In genomic region chr20:45293041-45294002, GRCh38 we compare ENCODE assay signal across 7 cellular contexts. TPM values are rescaled to one million over a fixed set of nuclear protein-coding genes. Genes with fewer than 3 reads are reported as not detected.
DNase-seq lines count a peak whose midpoint lies in the region; ATAC-seq and TF ChIP-seq lines count a peak whose summit lies in the region.

No MANE protein-coding gene starts in this region.

- H3K36me3 Mint-ChIP-seq in activated naive CD8-positive, alpha-beta T cell treated with anti-CD3 and anti-CD28 coated beads, Interleukin-2, amount 10 ng/mL, durations not matched to agents 7 days and 5 days, result no peaks in the 10 kb centered on the region

- no peak overlapping the region for H3K27ac Mint-ChIP-seq in activated naive CD8-positive, alpha-beta T cell treated with anti-CD3 and anti-CD28 coated beads, Interleukin-2, amount 10 ng/mL, durations not matched to agents 7 days and 5 days

- POLR2A ChIA-PET in activated naive CD8-positive, alpha-beta T cell treated with anti-CD3 and anti-CD28 coated beads, Interleukin-2, amount 10 ng/mL, durations not matched to agents 7 days and 5 days (lab: Charles Lee), result interaction anchor here (0.6 to 1.1 kb wide), 2 partner anchors 9 to 534 kb away, joined by 3 to 4 read pairs; no protein-coding TSS in a partner anchor

- H2BK5ac ChIP-seq in trophoblast cell (ENCODE audit: low read depth, low read length, poor library complexity), result no peak overlapping the region

- peak overlapping the region; percentile 34 for H2BK120ac ChIP-seq in trophoblast cell (ENCODE audit: insufficient read depth, low read length, poor library complexity)

- H4K8ac ChIP-seq in trophoblast cell (ENCODE audit: low read depth, low read length), result peak overlapping the region; percentile 90

- H3K27me3 Mint-ChIP-seq in activated naive CD8-positive, alpha-beta T cell treated with anti-CD3 and anti-CD28 coated beads, Interleukin-2, amount 10 ng/mL, durations not matched to agents 7 days and 5 days, result peaks cover 45% of the 10 kb centered on the region

- H2BK12ac ChIP-seq in trophoblast cell (ENCODE audit: low read length), result peak overlapping the region; percentile 37

- TF ChIP-seq EP300 in tibial nerve (IDR thresholded peaks at IDR 0.05), result peak in 1 of 2 donors; percentile 41

- no peak overlapping the region for H3K23ac ChIP-seq in trophoblast cell (ENCODE audit: low read length)

- H3K79me2 ChIP-seq in trophoblast cell (ENCODE audit: control insufficient read depth, insufficient read depth, low read length, poor library complexity), result no peaks in the 10 kb centered on the region

- peak overlapping the region; percentile 75 for H3K14ac ChIP-seq in trophoblast cell (ENCODE audit: low read length)

- H4K12ac ChIP-seq in trophoblast cell (ENCODE audit: low read depth, low read length), result peak overlapping the region; percentile 76

- in situ Hi-C loops in GM13977 (cut with MboI; ENCODE audit: low pct_unique_long_range_greater_than_20kb, low sequenced_read_pairs, unreplicated experiment), result no loop called here

- H3K4me3 Mint-ChIP-seq in activated naive CD8-positive, alpha-beta T cell treated with anti-CD3 and anti-CD28 coated beads, Interleukin-2, amount 10 ng/mL, durations not matched to agents 7 days and 5 days, result peak overlapping the region; percentile 79

- no CpG with 5 or more reads among the region's 79 CpGs for WGBS in trophoblast cell (ENCODE audit: extremely low coverage, insufficient coverage, insufficient read length)
- 3 to 5% methylated on average over 44 to 69 of the region's 79 CpGs for WGBS in tibial nerve, 2 donors

- H3K4me3 ChIP-seq in trophoblast cell (ENCODE audit: low read depth, low read length), result peak overlapping the region; percentile 69
- H3K4me3 ChIP-seq in tibial nerve, result peak overlapping the region; percentile 41 to 63 (median 51)

- peak overlapping the region; percentile 33 for H3K9ac ChIP-seq in trophoblast cell (ENCODE audit: low read length)

- H3K4me2 ChIP-seq in trophoblast cell (ENCODE audit: low read length), result peak overlapping the region; percentile 82

- H3K4me1 Mint-ChIP-seq in activated naive CD8-positive, alpha-beta T cell treated with anti-CD3 and anti-CD28 coated beads, Interleukin-2, amount 10 ng/mL, durations not matched to agents 7 days and 5 days, result peaks cover 13% of the 10 kb centered on the region

- no peak overlapping the region for H3K27ac ChIP-seq in trophoblast cell (ENCODE audit: low read depth, low read length)
- peak overlapping the region; percentile 64 to 88 (median 80) for H3K27ac ChIP-seq in tibial nerve

- H3K36me3 ChIP-seq in trophoblast cell (ENCODE audit: control insufficient read depth in 1 of 2, insufficient read depth in 2 of 2, low read length in 2 of 2) (no peaks in the 10 kb centered on the region), tibial nerve (no peaks in the 10 kb centered on the region)

- H3K9me3 Mint-ChIP-seq in activated naive CD8-positive, alpha-beta T cell treated with anti-CD3 and anti-CD28 coated beads, Interleukin-2, amount 10 ng/mL, durations not matched to agents 7 days and 5 days, result no peaks in the 10 kb centered on the region

- peaks cover 3 to 8% of the 10 kb centered on the region in 2 experiments for H3K4me1 ChIP-seq in trophoblast cell (ENCODE audit: control insufficient read depth in 1 of 2, insufficient read depth in 2 of 2, low read length in 2 of 2)
- H3K4me1 ChIP-seq in tibial nerve, result peaks cover 0 to 40% (median 4%) of the 10 kb centered on the region in 4 donors

- H3K27me3 ChIP-seq in trophoblast cell (ENCODE audit: insufficient read depth, low read length) (peaks cover 6% of the 10 kb centered on the region), tibial nerve (no peaks in the 10 kb centered on the region)

- H3K79me1 ChIP-seq in trophoblast cell (ENCODE audit: low read length), result peaks cover 5% of the 10 kb centered on the region

- DNase-seq in GM13977 (ENCODE audit: low spot score), result peak; percentile 92
- peak; percentile 59 to 84 for DNase-seq in SW 1271 (lab: John Stamatoyannopoulos, UW)
- DNase-seq in activated naive CD8-positive, alpha-beta T cell treated with anti-CD3 and anti-CD28 coated beads, Interleukin-2, amount 10 ng/mL, durations not matched to agents 7 days and 5 days, result peak; percentile 90
- DNase-seq in cardiac septum (ENCODE audit: low spot score), result peak; percentile 94
- DNase-seq in trophoblast cell, result peak; percentile 61 to 83
- peak; percentile 63 to 85 for DNase-seq in tibial nerve (ENCODE audit: low spot score in 2 of 2)

- H2AFZ ChIP-seq in trophoblast cell (ENCODE audit: insufficient read depth, low read length, poor library complexity), result peak overlapping the region; percentile 92

- peak in 1 of 2 donors; percentile 43 for TF ChIP-seq POLR2A in tibial nerve (IDR thresholded peaks at IDR 0.05)

- peak overlapping the region; percentile 72 for H4K91ac ChIP-seq in trophoblast cell (ENCODE audit: low read depth, low read length)

- intact Hi-C loops in cardiac septum (cut with DNase I), result loop anchor here (5.0 kb wide), 1 partner anchor 251 kb away; no protein-coding TSS in a partner anchor

- H3K9me3 ChIP-seq in trophoblast cell (ENCODE audit: insufficient read depth, low read depth, low read length) (no peaks in the 10 kb centered on the region), tibial nerve (no peaks in the 10 kb centered on the region)

- peak overlapping the region; percentile 19 for H3K4ac ChIP-seq in trophoblast cell (ENCODE audit: low read depth, low read length)

- peak overlapping the region; percentile 65 for H3K18ac ChIP-seq in trophoblast cell (ENCODE audit: low read length)

- TF ChIP-seq CTCF in GM13977 (IDR thresholded peaks at IDR 0.05; ENCODE audit: extremely low read depth, insufficient read depth, missing control alignments), result peak; percentile 92
- peak; percentile 95 for TF ChIP-seq CTCF in LNCAP (IDR thresholded peaks at IDR 0.05)
- peak; percentile 93 to 99 (median 96) for TF ChIP-seq CTCF in tibial nerve (IDR thresholded peaks at IDR 0.05)

- no peak overlapping the region for H2AK5ac ChIP-seq in trophoblast cell (ENCODE audit: low read length)

- peak; percentile 84 for ATAC-seq in activated naive CD8-positive, alpha-beta T cell treated with anti-CD3 and anti-CD28 coated beads, Interleukin-2, amount 10 ng/mL, durations not matched to agents 7 days and 5 days (ENCODE audit: low read depth)

RNA-seq across cellular contexts. Expression of gene RBPJL, which starts 13.3 kb away (rescaled TPM):
- not detected for total RNA-seq in activated naive CD8-positive, alpha-beta T cell treated with anti-CD3 and anti-CD28 coated beads, Interleukin-2, amount 10 ng/mL, durations not matched to agents 7 days and 5 days
- total RNA-seq in cardiac septum, result not detected
- not detected in 2 replicates for polyA plus RNA-seq in trophoblast cell (2013)
- total RNA-seq in tibial nerve, result under 1 TPM in 1 of 4 donors, not detected in 3; 0.44 TPM

RNA-seq across cellular contexts. Expression of gene MATN4, which starts 14.8 kb away (rescaled TPM):
- under 1 TPM; 0.14 to 0.30 TPM for total RNA-seq in activated naive CD8-positive, alpha-beta T cell treated with anti-CD3 and anti-CD28 coated beads, Interleukin-2, amount 10 ng/mL, durations not matched to agents 7 days and 5 days
- total RNA-seq in cardiac septum (not detected), tibial nerve (not detected)
- polyA plus RNA-seq in trophoblast cell (2013), result 0.10 and 0.12 TPM in 2 replicates

RNA-seq across cellular contexts. Expression of gene SLPI, which starts 39.0 kb away (rescaled TPM):
- not detected for total RNA-seq in activated naive CD8-positive, alpha-beta T cell treated with anti-CD3 and anti-CD28 coated beads, Interleukin-2, amount 10 ng/mL, durations not matched to agents 7 days and 5 days
- total RNA-seq in cardiac septum (1.3 TPM), tibial nerve (100 to 1,000 TPM; 103 to 371 (median 129) TPM)
- 2.2 and 2.6 TPM in 2 replicates for polyA plus RNA-seq in trophoblast cell (2013)

RNA-seq across cellular contexts. Expression of gene SDC4, which starts 54.9 kb away (rescaled TPM):
- total RNA-seq in activated naive CD8-positive, alpha-beta T cell treated with anti-CD3 and anti-CD28 coated beads, Interleukin-2, amount 10 ng/mL, durations not matched to agents 7 days and 5 days, result 1 to 10 TPM; 7.0 to 7.1 TPM
- total RNA-seq in cardiac septum, result 100 TPM
- polyA plus RNA-seq in trophoblast cell (2013), result 89.9 and 90.3 TPM in 2 replicates
- 10 to 100 TPM; 41.2 to 72.5 (median 63.4) TPM for total RNA-seq in tibial nerve

Comparison
In these comparisons a context has a peak if more than half of its experiments do, and no peak if none do; other contexts are left out.
1. RNA of gene SLPI, which starts 39.0 kb away (total RNA-seq): 103 to 371 TPM in tibial nerve; 1.3 TPM in cardiac septum (single experiment) and not detected in activated naive CD8-positive, alpha-beta T cell treated with anti-CD3 and anti-CD28 coated beads, Interleukin-2, amount 10 ng/mL, durations not matched to agents 7 days and 5 days; every median in the first group is over 10 times any median in the second.
2. Peak in every context shown above with its lines, with median percentiles within 50 percentile points of each other: DNase-seq and CTCF ChIP-seq.